In genomic region chr2:46985512-46985911, GRCh38 we compare ENCODE assay signal across 1 cellular context.
TF ChIP-seq lines count a peak whose summit lies in the region.

No MANE protein-coding gene starts in this region.

TF ChIP-seq in GM23338, 12 proteins besides CTCF, POLR2A, EP300 and RAD21 (continued from another document):
- no peak for TF ChIP-seq JUNB (IDR thresholded peaks at IDR 0.05; ENCODE audit: unreplicated experiment)
- TF ChIP-seq ZNF114 (CRISPR knock-in tag; IDR thresholded peaks at IDR 0.05), result no peak
- TF ChIP-seq STAT1 (IDR thresholded peaks at IDR 0.05; ENCODE audit: unreplicated experiment), result no peak
- no peak for TF ChIP-seq EZH2 (IDR thresholded peaks at IDR 0.05; ENCODE audit: low read depth, unreplicated experiment)
